ENCODE assay signal across 13 cellular contexts in the genomic region with DNA sequence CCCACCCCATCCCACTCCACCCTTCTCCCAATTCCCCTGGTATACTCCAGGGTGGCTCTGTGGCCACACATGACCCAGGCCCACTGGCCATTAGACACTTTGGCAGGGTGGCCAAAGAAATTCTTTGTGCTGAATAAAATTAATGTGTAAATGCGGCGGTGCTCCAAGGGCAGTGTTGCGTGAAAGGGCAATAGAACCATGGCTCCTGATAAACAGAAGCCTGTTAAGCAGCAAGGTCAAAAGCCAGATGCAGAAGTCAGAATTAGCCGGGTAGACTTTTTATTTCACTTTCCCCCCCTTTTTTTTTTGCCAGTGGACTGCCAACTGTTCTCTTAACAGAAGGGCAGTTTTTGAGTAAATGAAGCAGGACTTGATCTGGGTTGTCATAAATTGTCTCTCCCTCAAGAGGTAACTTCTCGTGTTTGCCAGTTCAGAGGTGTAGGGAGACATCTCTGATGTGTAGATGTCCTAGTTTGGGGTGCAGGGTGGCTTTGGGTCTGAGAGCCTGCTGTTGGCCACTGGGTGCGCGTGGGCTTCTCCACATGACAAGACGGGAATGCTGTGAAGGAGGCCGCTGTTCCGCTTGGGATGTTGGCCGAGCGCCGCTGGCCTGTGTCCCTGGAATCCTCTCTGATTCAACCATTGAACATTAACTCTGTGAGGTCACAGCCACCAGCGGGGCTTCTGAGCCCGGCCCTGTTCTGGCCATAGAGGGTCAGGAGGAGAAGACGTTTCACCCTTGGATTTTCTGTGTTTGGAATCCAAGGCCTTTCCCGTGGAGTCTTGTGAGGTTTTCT.
A peak's percentile ranks its signal among the peaks of the same experiment; 100 is the strongest.
DNase-seq lines count a peak whose midpoint lies in the region; ATAC-seq and TF ChIP-seq lines count a peak whose summit lies in the region.
"Had no signal": no experiment of that assay in that cellular context is flagged by ENCODE, and none has a peak within 500 bp of the region (broad histone marks: within the 10 kb centered on the region; RNA-seq: fewer than 3 reads in every experiment).

No MANE protein-coding gene starts in this region.

- in situ Hi-C loops in GM23248 (cut with MboI), result no loop called here

- intact Hi-C loops in right lobe of liver (cut with DNase I), result no loop called here

- DNase-seq in GM23248 (peak; percentile 3), fibroblast of mammary gland (ENCODE audit: low read depth) (peak; percentile 72), right lobe of liver (peak; percentile 77 to 86 (median 80)), BE2C (no peak), WERI-Rb-1 (no peak), DMS 273 (lab: John Stamatoyannopoulos, UW; ENCODE audit: unreplicated experiment) (no peak)
- no peak for DNase-seq in stimulated activated CD8-positive, alpha-beta memory T cell treated with anti-CD3 and anti-CD28 coated beads, Interleukin-4, amount 100 ng/mL, for 48 hours
- DNase-seq: activated CD4-positive, alpha-beta T cell treated with anti-CD3 and anti-CD28 coated beads for 36 hours; activated T-cell treated with anti-CD3 and anti-CD28 coated beads, Interleukin-2, amount 50 U/mL, for 72 hours; H7; NCI-H226 had no signal

- no peaks in the 10 kb centered on the region for H3K9me2 ChIP-seq in GM23248 (ENCODE audit: insufficient read depth)

- H3K27me3 ChIP-seq in GM23248 (replicated peaks; ENCODE audit: insufficient read depth) (no peaks in the 10 kb centered on the region), right lobe of liver (no peaks in the 10 kb centered on the region), skeletal muscle satellite cell (ENCODE audit: control insufficient read depth, insufficient read depth, low read length) (no peaks in the 10 kb centered on the region), BE2C (no peaks in the 10 kb centered on the region), WERI-Rb-1 (ENCODE audit: insufficient read depth, low read depth, severe bottlenecking) (no peaks in the 10 kb centered on the region)
- H3K27me3 ChIP-seq: BLaER1 treated with 17β-estradiol and CSF1 and Interleukin-3, amounts not matched to agents 10 nM and 100 nM had no signal

- H3K27ac ChIP-seq in GM23248 (no peak overlapping the region), right lobe of liver (peak overlapping the region in 2 of 3 donors; percentile 62 to 82), WERI-Rb-1 (no peak overlapping the region)
- H3K27ac ChIP-seq: BLaER1 treated with 17β-estradiol and CSF1 and Interleukin-3, amounts not matched to agents 10 nM and 100 nM had no signal

- H3K4me3 ChIP-seq in GM23248 (no peak overlapping the region), fibroblast of mammary gland (ENCODE audit: control insufficient read depth, low read depth, low read length) (no peak overlapping the region), right lobe of liver (no peak overlapping the region), skeletal muscle satellite cell (ENCODE audit: low read length) (no peak overlapping the region), BE2C (ENCODE audit: low read depth, low read length) (no peak overlapping the region), WERI-Rb-1 (ENCODE audit: low read depth, low read length) (no peak overlapping the region)
- H3K4me3 ChIP-seq: BLaER1 treated with 17β-estradiol and CSF1 and Interleukin-3, amounts not matched to agents 10 nM and 100 nM had no signal

- H3K36me3 ChIP-seq in GM23248 (ENCODE audit: low read depth) (no peaks in the 10 kb centered on the region), right lobe of liver (no peaks in the 10 kb centered on the region), skeletal muscle satellite cell (ENCODE audit: insufficient read depth, low read length) (no peaks in the 10 kb centered on the region), BE2C (no peaks in the 10 kb centered on the region), WERI-Rb-1 (no peaks in the 10 kb centered on the region)

- no peaks in the 10 kb centered on the region for H3K4me1 ChIP-seq in GM23248 (ENCODE audit: insufficient read depth)
- H3K4me1 ChIP-seq in right lobe of liver, result peaks cover 0 to 37% (median 14%) of the 10 kb centered on the region in 4 donors
- peaks cover 8% of the 10 kb centered on the region for H3K4me1 ChIP-seq in skeletal muscle satellite cell (ENCODE audit: control insufficient read depth, insufficient read depth, low read length)
- no peaks in the 10 kb centered on the region for H3K4me1 ChIP-seq in BE2C

- H2AFZ ChIP-seq in GM23248, result no peak overlapping the region

- TF ChIP-seq CTCF in fibroblast of mammary gland (conservative IDR thresholded peaks at IDR 0.05; ENCODE audit: control insufficient read depth, insufficient read depth, low read depth, low read length) (no peak), right lobe of liver (IDR thresholded peaks at IDR 0.05) (no peak), BE2C (IDR thresholded peaks at IDR 0.05; ENCODE audit: low read depth, low read length) (no peak), WERI-Rb-1 (IDR thresholded peaks at IDR 0.05; ENCODE audit: low read depth, low read length) (no peak)

- ATAC-seq in right lobe of liver, result peak; percentile 83 to 92 (median 89)
- ATAC-seq: activated CD4-positive, alpha-beta T cell treated with anti-CD3 and anti-CD28 coated beads for 36 hours; activated T-cell treated with anti-CD3 and anti-CD28 coated beads, Interleukin-2, amount 50 U/mL, for 72 hours had no signal

- H3K9me3 ChIP-seq in GM23248 (ENCODE audit: low read depth), result no peaks in the 10 kb centered on the region
- H3K9me3 ChIP-seq in right lobe of liver, result no peaks in the 10 kb centered on the region
- H3K9me3 ChIP-seq in skeletal muscle satellite cell (replicated peaks; ENCODE audit: low read length), result no peaks in the 10 kb centered on the region
- no peaks in the 10 kb centered on the region for H3K9me3 ChIP-seq in BE2C
- no peaks in the 10 kb centered on the region for H3K9me3 ChIP-seq in WERI-Rb-1 (ENCODE audit: severe bottlenecking)

- 91 to 99% methylated on average over 16 to 17 of the region's 17 CpGs for WGBS in GM23248 (ENCODE audit: low coverage in 1 of 2, low lambda C conversion rate in 2 of 2, missing lambda C conversion rate in 2 of 2), 2 experiments
- 32% methylated on average over 13 of the region's 17 CpGs for WGBS in right lobe of liver (ENCODE audit: insufficient coverage, low coverage, low lambda C conversion rate, missing lambda C conversion rate)

- H3K79me2 ChIP-seq in GM23248 (ENCODE audit: insufficient read depth), result no peaks in the 10 kb centered on the region

- H3F3A ChIP-seq in GM23248 (ENCODE audit: insufficient read depth), result no peaks in the 10 kb centered on the region

- H4K20me1 ChIP-seq in GM23248 (ENCODE audit: insufficient read depth), result no peaks in the 10 kb centered on the region

- H3K9ac ChIP-seq in GM23248 (no peak overlapping the region), skeletal muscle satellite cell (ENCODE audit: low read depth, low read length) (peak overlapping the region; percentile 42)
- H3K9ac ChIP-seq: BLaER1 treated with 17β-estradiol and CSF1 and Interleukin-3, amounts not matched to agents 10 nM and 100 nM had no signal

- no peak overlapping the region for H3K4me2 ChIP-seq in GM23248 (ENCODE audit: unreplicated experiment)
- peak overlapping the region; percentile 45 for H3K4me2 ChIP-seq in skeletal muscle satellite cell (ENCODE audit: low read length)

- TF ChIP-seq POLR2A in right lobe of liver (IDR thresholded peaks at IDR 0.05), result no peak

Comparison
In these comparisons a context has a peak if more than half of its experiments do, and no peak if none do; other contexts are left out.
1. DNase-seq: peak in GM23248 (single experiment), fibroblast of mammary gland (single experiment) and right lobe of liver (3 of 3); none in BE2C (single experiment), WERI-Rb-1 (single experiment), stimulated activated CD8-positive, alpha-beta memory T cell treated with anti-CD3 and anti-CD28 coated beads, Interleukin-4, amount 100 ng/mL, for 48 hours (single experiment) and DMS 273 (single experiment).
2. H3K27ac ChIP-seq: peak in right lobe of liver (2 of 3); none in GM23248 (single experiment) and WERI-Rb-1 (single experiment).